In the genomic region with DNA sequence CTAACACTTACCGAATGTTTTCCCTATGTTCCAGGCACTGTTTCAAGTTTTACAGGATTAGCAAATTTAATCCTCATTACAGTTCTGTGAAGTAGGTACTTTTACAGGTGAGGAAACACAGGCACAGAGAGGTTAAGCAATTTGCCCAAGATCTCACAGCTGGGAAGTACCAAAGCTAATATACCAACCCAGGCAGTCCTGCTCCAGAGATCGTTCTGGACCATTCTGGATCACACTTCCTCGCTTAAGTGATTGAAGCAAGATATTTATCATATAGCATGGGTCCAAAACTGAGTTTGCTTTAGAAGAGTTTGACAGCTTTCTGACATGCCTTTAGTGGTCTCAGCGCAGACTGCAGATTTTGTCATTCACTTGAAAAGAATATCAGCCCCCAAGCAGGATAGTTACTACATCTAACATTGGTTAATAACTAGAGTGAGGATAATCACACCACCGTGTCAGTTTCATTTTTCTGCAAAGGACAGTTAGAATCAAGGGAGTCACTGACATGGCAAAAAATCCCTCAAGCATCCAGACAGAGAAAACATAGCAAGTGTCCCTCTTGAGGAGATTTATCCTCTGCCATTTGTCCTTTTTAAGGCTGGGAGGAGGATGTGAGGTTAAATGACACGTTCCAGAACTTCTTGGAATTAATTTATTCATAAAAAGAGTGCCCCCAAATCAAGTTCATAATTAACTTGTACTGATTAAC, we compare ENCODE assay signal across 9 cellular contexts. TPM values are rescaled to one million over a fixed set of nuclear protein-coding genes. Genes with fewer than 3 reads are reported as not detected.
A peak's percentile ranks its signal among the peaks of the same experiment; 100 is the strongest.
DNase-seq lines count a peak whose midpoint lies in the region; ATAC-seq and TF ChIP-seq lines count a peak whose summit lies in the region.
"Had no signal": no experiment of that assay in that cellular context is flagged by ENCODE, and none has a peak within 500 bp of the region (broad histone marks: within the 10 kb centered on the region; RNA-seq: fewer than 3 reads in every experiment).

No MANE protein-coding gene starts in this region.

- H3K4me3 ChIP-seq in CD4-positive, CD25-positive, alpha-beta regulatory T cell (ENCODE audit: low read depth, low read length): peak overlapping the region; percentile 86
- H3K4me3 ChIP-seq in HFF-Myc (replicated peaks; ENCODE audit: low read depth, low read length): peak overlapping the region; percentile 98

- intact Hi-C loops in left colon (cut with DNase I, micrococcal nuclease): no loop called here

- TF ChIP-seq CTCF in HFF-Myc (IDR thresholded peaks at IDR 0.05; ENCODE audit: low read depth, low read length, missing control alignments): no peak
- TF ChIP-seq CTCF in brain (conservative IDR thresholded peaks at IDR 0.05): no peak
- no peak for TF ChIP-seq CTCF in nephron (IDR thresholded peaks at IDR 0.05; ENCODE audit: unreplicated experiment in 3 of 3)

- H3K4me1 ChIP-seq in CD4-positive, CD25-positive, alpha-beta regulatory T cell (ENCODE audit: control insufficient read depth, insufficient read depth, low read length, poor library complexity, severe bottlenecking): peaks cover 75% of the 10 kb centered on the region

- no peak for DNase-seq in CD4-positive, CD25-positive, alpha-beta regulatory T cell
- DNase-seq in HFF-Myc (ENCODE audit: extremely low read depth, low read depth) (no peak), DMS 273 (lab: John Stamatoyannopoulos, UW; ENCODE audit: unreplicated experiment) (no peak), left colon (no peak), T-helper 9 cell (no peak)
- DNase-seq: effector CD4-positive, alpha-beta T cell; NCI-H1048 had no signal

- H3K4me1 Mint-ChIP-seq in CD4-positive, CD25-positive, alpha-beta regulatory T cell: peaks cover 25 to 66% (median 44%) of the 10 kb centered on the region in 4 donors
- H3K4me1 Mint-ChIP-seq in brain (peaks cover 63% of the 10 kb centered on the region), nephron (peaks cover 44% of the 10 kb centered on the region)

- H3K36me3 ChIP-seq in CD4-positive, CD25-positive, alpha-beta regulatory T cell (ENCODE audit: control insufficient read depth, insufficient read depth, low read length): peaks cover 11% of the 10 kb centered on the region

- peak overlapping the region; percentile 58 to 87 (median 71) for H3K27ac Mint-ChIP-seq in CD4-positive, CD25-positive, alpha-beta regulatory T cell
- H3K27ac Mint-ChIP-seq in brain (peak overlapping the region in 2 of 5 experiments; percentile 71 to 75), nephron (peak overlapping the region in 2 of 3 experiments; percentile 36 to 75)

- no peaks in the 10 kb centered on the region for H3K27me3 ChIP-seq in CD4-positive, CD25-positive, alpha-beta regulatory T cell (ENCODE audit: control insufficient read depth, insufficient read depth, low read length)

- no peaks in the 10 kb centered on the region for H3K9me3 ChIP-seq in CD4-positive, CD25-positive, alpha-beta regulatory T cell (ENCODE audit: control insufficient read depth in 2 of 2, low read length in 2 of 2)

- ATAC-seq in CD4-positive, CD25-positive, alpha-beta regulatory T cell (ENCODE audit: low read depth in 2 of 2): no peak
- ATAC-seq in left colon: no peak

- H3K4me3 Mint-ChIP-seq in CD4-positive, CD25-positive, alpha-beta regulatory T cell: peak overlapping the region; percentile 87 to 99 (median 93)
- H3K4me3 Mint-ChIP-seq in brain (peak overlapping the region in 3 of 5 experiments; percentile 47 to 89 (median 88)), nephron (peak overlapping the region; percentile 31 to 61 (median 44))

- H3K36me3 Mint-ChIP-seq in CD4-positive, CD25-positive, alpha-beta regulatory T cell: peaks cover 29% of the 10 kb centered on the region
- H3K36me3 Mint-ChIP-seq in brain (no peaks in the 10 kb centered on the region), nephron (ENCODE audit: low read depth) (no peaks in the 10 kb centered on the region)

- H3K27ac ChIP-seq in CD4-positive, CD25-positive, alpha-beta regulatory T cell (ENCODE audit: insufficient read depth, low read length, poor library complexity, severe bottlenecking): peak overlapping the region; percentile 84

- peaks cover 0 to 3% (median 0%) of the 10 kb centered on the region in 7 donors for H3K9me3 Mint-ChIP-seq in CD4-positive, CD25-positive, alpha-beta regulatory T cell
- H3K9me3 Mint-ChIP-seq in brain: peaks cover 0 to 2% (median 0%) of the 10 kb centered on the region in 5 experiments
- H3K9me3 Mint-ChIP-seq in nephron: no peaks in the 10 kb centered on the region

- peaks cover 4% of the 10 kb centered on the region for H3K27me3 Mint-ChIP-seq in CD4-positive, CD25-positive, alpha-beta regulatory T cell
- peaks cover 38% of the 10 kb centered on the region for H3K27me3 Mint-ChIP-seq in brain
- H3K27me3 Mint-ChIP-seq in nephron (ENCODE audit: low read depth): peaks cover 78% of the 10 kb centered on the region

RNA-seq across cellular contexts. Expression of a gene that starts 5.1 kb away (rescaled TPM):
- total RNA-seq in CD4-positive, CD25-positive, alpha-beta regulatory T cell: 47.8 TPM
- 10 to 100 TPM; 22.7 to 36.9 (median 25.0) TPM for polyA plus RNA-seq in CD4-positive, CD25-positive, alpha-beta regulatory T cell
- 0.14 TPM for polyA plus RNA-seq in brain (ENCODE audit: insufficient read depth, low read depth, low replicate concordance)
- total RNA-seq in left colon: 1 to 10 TPM in 1 of 2 donors, under 1 TPM in 1; 0.73 to 1.7 TPM

Comparison
In these comparisons a context has a peak if more than half of its experiments do, and no peak if none do; other contexts are left out.
1. RNA of a gene that starts 5.1 kb away (total RNA-seq): 47.8 TPM in CD4-positive, CD25-positive, alpha-beta regulatory T cell (single experiment); 0.73 to 1.7 TPM in left colon; every median in the first group is over 10 times any median in the second.
2. Peak in every context shown above with its lines, with median percentiles within 50 percentile points of each other: H3K4me3 Mint-ChIP-seq.